8 cellular contexts compared by ENCODE assay signal in the genomic region with DNA sequence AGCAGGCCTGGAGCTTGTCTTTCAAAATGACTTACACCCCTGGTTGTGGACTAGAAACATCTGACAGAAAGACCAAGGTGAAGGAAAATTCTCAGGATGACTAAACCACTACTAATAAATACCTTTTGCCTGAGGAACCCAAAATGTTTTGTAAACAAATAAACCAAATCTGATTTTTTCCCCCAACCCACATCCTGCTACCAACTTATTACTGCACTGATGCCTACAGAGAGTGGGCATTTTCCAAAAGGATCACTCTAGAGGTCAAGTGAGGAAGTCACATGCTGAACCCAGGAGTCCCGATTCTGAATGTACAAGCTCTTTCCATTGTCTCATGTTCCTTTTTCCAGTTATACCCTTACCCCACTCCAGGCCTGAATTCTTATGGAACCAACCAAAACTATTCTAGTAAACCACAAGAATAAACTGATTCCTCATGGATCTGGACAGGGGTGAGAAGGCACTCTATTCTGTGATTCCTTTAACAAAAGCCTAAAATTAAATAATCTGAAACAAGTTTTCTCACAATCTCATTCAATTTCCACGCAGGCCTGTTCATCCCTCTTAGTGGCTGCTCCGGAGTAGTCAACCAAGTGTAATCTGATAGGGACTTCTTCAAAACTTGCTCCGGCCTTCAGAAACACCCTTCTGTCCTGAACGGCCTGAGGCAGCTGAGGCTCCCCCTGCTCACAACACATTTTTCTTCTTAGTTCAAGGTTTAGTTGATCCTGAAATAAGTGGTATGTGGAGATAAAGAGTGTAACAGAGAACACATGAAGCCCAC.
DNase-seq lines count a peak whose midpoint lies in the region; ATAC-seq and TF ChIP-seq lines count a peak whose summit lies in the region.

No MANE protein-coding gene starts in this region.

- no peaks in the 10 kb centered on the region for H3K27me3 ChIP-seq in HUES6 (ENCODE audit: control insufficient read depth, insufficient read depth, low read length)
- no peaks in the 10 kb centered on the region for H3K27me3 ChIP-seq in mucosa of rectum (ENCODE audit: control insufficient read depth in 2 of 2, insufficient read depth in 2 of 2, low read length in 2 of 2)

- H3K4me3 ChIP-seq in AG04449 (ENCODE audit: low read depth, low read length) (peak overlapping the region; percentile 81), HUES6 (ENCODE audit: low read depth, low read length) (peak overlapping the region; percentile 84), astrocyte of the spinal cord (ENCODE audit: low read depth, low read length) (peak overlapping the region; percentile 79), mucosa of rectum (ENCODE audit: low read length in 2 of 2) (peak overlapping the region in 1 of 2 donors; percentile 86)

- in situ Hi-C loops in astrocyte of the spinal cord (cut with HindIII; ENCODE audit: low sequenced_read_pairs), result no loop called here

- H3K4me1 ChIP-seq in HUES6 (ENCODE audit: control insufficient read depth, insufficient read depth, low read length), result peaks cover 11% of the 10 kb centered on the region
- peaks cover 12 to 18% of the 10 kb centered on the region in 2 donors for H3K4me1 ChIP-seq in mucosa of rectum (ENCODE audit: control insufficient read depth in 2 of 2, insufficient read depth in 2 of 2, low read length in 2 of 2)

- H3K27ac ChIP-seq in HUES6 (ENCODE audit: low read depth, low read length) (no peak overlapping the region), mucosa of rectum (ENCODE audit: low read depth in 2 of 2, low read length in 2 of 2) (no peak overlapping the region)

- H3K9ac ChIP-seq in HUES6 (ENCODE audit: low read length) (no peak overlapping the region), mucosa of rectum (ENCODE audit: low read depth in 1 of 2, low read length in 2 of 2) (peak overlapping the region; percentile 69 to 80)

- POLR2A ChIA-PET in AG04449 (lab: Yijun Ruan, JAX), result interaction anchor here (1.1 to 2.3 kb wide), 2 partner anchors 11 to 44 kb away, joined by 3 to 17 read pairs; partner anchors contain the start of gene ZNF687

- ATAC-seq in HG03457 (IDR thresholded peaks at IDR 0.05; ENCODE audit: unreplicated experiment) (no peak), HG03280 (IDR thresholded peaks at IDR 0.05; ENCODE audit: unreplicated experiment) (no peak), HG03571 (IDR thresholded peaks at IDR 0.05; ENCODE audit: unreplicated experiment) (no peak)

- TF ChIP-seq CTCF in AG04449 (IDR thresholded peaks at IDR 0.05; ENCODE audit: insufficient read depth, low read length, missing control alignments) (no peak), astrocyte of the spinal cord (IDR thresholded peaks at IDR 0.05; ENCODE audit: low read depth, low read length) (no peak)

- H3K9me3 ChIP-seq in HUES6 (ENCODE audit: control insufficient read depth, insufficient read depth, low read depth, low read length) (no peaks in the 10 kb centered on the region), mucosa of rectum (ENCODE audit: control insufficient read depth in 2 of 2, low read length in 2 of 2) (no peaks in the 10 kb centered on the region)

- DNase-seq in AG04449 (ENCODE audit: low read depth, low spot score) (no peak), astrocyte of the spinal cord (ENCODE audit: low read depth, low spot score) (peak; percentile 19), NCI-H748 (lab: John Stamatoyannopoulos, UW; ENCODE audit: unreplicated experiment) (no peak)

- peaks cover 14% of the 10 kb centered on the region for H3K36me3 ChIP-seq in HUES6 (ENCODE audit: control insufficient read depth, insufficient read depth, low read length)
- H3K36me3 ChIP-seq in mucosa of rectum (ENCODE audit: control insufficient read depth in 2 of 2, insufficient read depth in 2 of 2, low read length in 2 of 2), result peaks cover 10 to 24% of the 10 kb centered on the region in 2 donors

- CTCF ChIA-PET in AG04449 (lab: Yijun Ruan, JAX), result interaction anchor here (0.7 to 15.5 kb wide), 7 partner anchors 9 to 409 kb away, joined by 3 to 235 read pairs (median 10); no protein-coding TSS in a partner anchor
